In the genomic region with DNA sequence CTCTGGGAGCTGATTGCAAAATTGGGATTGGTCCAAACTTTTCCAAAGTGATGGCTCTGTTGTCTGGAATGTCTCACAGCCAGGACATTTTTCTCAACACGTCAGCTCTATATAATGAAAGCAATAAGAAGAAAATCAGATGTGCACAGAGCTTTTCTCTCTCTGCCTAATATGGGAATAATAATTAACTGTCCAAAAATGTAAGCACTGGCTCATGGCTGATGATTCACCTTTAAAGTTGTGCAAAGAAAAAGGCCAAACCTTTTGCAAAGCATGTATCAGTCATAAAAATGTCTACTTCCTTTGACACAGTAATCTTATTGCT, we compare ENCODE assay signal across 9 cellular contexts. TPM values are rescaled to one million over a fixed set of nuclear protein-coding genes. Genes with fewer than 3 reads are reported as not detected.
DNase-seq lines count a peak whose midpoint lies in the region; ATAC-seq, FAIRE-seq and TF ChIP-seq lines count a peak whose summit lies in the region.
"Had no signal": no experiment of that assay in that cellular context is flagged by ENCODE, and none has a peak within 500 bp of the region (broad histone marks: within the 10 kb centered on the region; RNA-seq: fewer than 3 reads in every experiment).

No MANE protein-coding gene starts in this region.

- H3K9ac ChIP-seq in SK-N-SH: no peak overlapping the region

- POLR2A ChIA-PET in SK-N-SH (lab: Yijun Ruan, JAX): no interaction called here

- no peaks in the 10 kb centered on the region for H3K79me2 ChIP-seq in SK-N-SH (ENCODE audit: insufficient read depth)

- H3K4me3 ChIP-seq in SK-N-SH (ENCODE audit: low read depth in 2 of 2, low read length in 1 of 2) (0 out of 4 replicates have a peak overlapping the region, but pooled peaks of 1 of the 2 experiments have one; percentile 2), fibroblast of villous mesenchyme (ENCODE audit: low read depth, low read length) (peak overlapping the region; percentile 5), tibial nerve (no peak overlapping the region)
- H3K4me3 ChIP-seq: body of pancreas had no signal

- ATAC-seq in HG03045 (IDR thresholded peaks at IDR 0.05; ENCODE audit: unreplicated experiment): no peak
- ATAC-seq in HG02970 (IDR thresholded peaks at IDR 0.05; ENCODE audit: low FRiP score, unreplicated experiment): no peak
- ATAC-seq: body of pancreas had no signal

- TF ChIP-seq EP300 in SK-N-SH (IDR thresholded peaks at IDR 0.05; ENCODE audit: borderline replicate concordance in 1 of 2, low read depth in 1 of 2, low read length in 1 of 2) (peak; percentile 89 to 98), tibial nerve (IDR thresholded peaks at IDR 0.05) (no peak)

- peaks cover 15% of the 10 kb centered on the region for H3F3A ChIP-seq in SK-N-SH (replicated peaks; ENCODE audit: insufficient read depth)

- CTCF ChIA-PET in SK-N-SH (lab: Yijun Ruan, JAX): no interaction called here

- no peak overlapping the region for H2AFZ ChIP-seq in SK-N-SH (ENCODE audit: low read depth)

- TF ChIP-seq POLR2A in H54 (IDR thresholded peaks at IDR 0.05; ENCODE audit: low read depth, low read length) (no peak), tibial nerve (IDR thresholded peaks at IDR 0.05) (no peak)

- H3K27ac ChIP-seq in SK-N-SH (ENCODE audit: low read depth in 2 of 2, low read length in 1 of 2) (peak overlapping the region; percentile 61 to 79), tibial nerve (no peak overlapping the region)

- no peaks in the 10 kb centered on the region for H4K20me1 ChIP-seq in SK-N-SH (ENCODE audit: insufficient read depth)

- 5% methylated on average over 1 of the region's 1 CpG for WGBS in SK-N-SH (ENCODE audit: low lambda C conversion rate)
- 27% methylated on average over 1 of the region's 1 CpG for WGBS in tibial nerve, 2 donors

- FAIRE-seq in H54 (lab: Jason Lieb, UNC): no peak
- FAIRE-seq: G401.6 had no signal

- H3K27me3 ChIP-seq in SK-N-SH (ENCODE audit: insufficient read depth) (no peaks in the 10 kb centered on the region), tibial nerve (no peaks in the 10 kb centered on the region)
- H3K27me3 ChIP-seq: body of pancreas had no signal

- TF ChIP-seq CTCF in SK-N-SH (IDR thresholded peaks at IDR 0.05) (no peak), fibroblast of villous mesenchyme (IDR thresholded peaks at IDR 0.05; ENCODE audit: insufficient read depth, low read depth, low read length) (no peak), tibial nerve (IDR thresholded peaks at IDR 0.05) (no peak)

- H3K36me3 ChIP-seq in SK-N-SH (replicated peaks in 1 of 2; ENCODE audit: control insufficient read depth in 1 of 2, insufficient read depth in 2 of 2, low read length in 1 of 2): no peaks in the 10 kb centered on the region
- H3K36me3 ChIP-seq in tibial nerve: no peaks in the 10 kb centered on the region

- DNase-seq in H54 (ENCODE audit: insufficient read length, low spot score) (peak; percentile 19), SK-N-SH (peak; percentile 7), fibroblast of villous mesenchyme (ENCODE audit: low read depth) (peak; percentile 97), stromal cell of bone marrow (ENCODE audit: low read depth) (peak; percentile 82), tibial nerve (ENCODE audit: low spot score in 2 of 2) (no peak)
- DNase-seq: body of pancreas had no signal

- H3K9me2 ChIP-seq in SK-N-SH: no peaks in the 10 kb centered on the region

- H3K9me3 ChIP-seq in SK-N-SH (no peaks in the 10 kb centered on the region), tibial nerve (no peaks in the 10 kb centered on the region)
- H3K9me3 ChIP-seq: body of pancreas had no signal

- H3K4me1 ChIP-seq in SK-N-SH (ENCODE audit: control insufficient read depth in 1 of 2, insufficient read depth in 2 of 2, low read depth in 1 of 2, low read length in 1 of 2): peaks cover 0 to 10% of the 10 kb centered on the region in 2 experiments; a peak in 2 of 4 replicates
- peaks cover 0 to 5% (median 0%) of the 10 kb centered on the region in 4 donors for H3K4me1 ChIP-seq in tibial nerve

- peak overlapping the region; percentile 69 for H3K4me2 ChIP-seq in SK-N-SH

- TF ChIP-seq RAD21 in SK-N-SH (IDR thresholded peaks at IDR 0.05; ENCODE audit: low read length): no peak; the same call in 1 of the 2 replicates

TF ChIP-seq in SK-N-SH, 30 proteins besides CTCF, POLR2A, EP300 and RAD21 (continues in another document):
- TF ChIP-seq TAF1 (IDR thresholded peaks at IDR 0.05; ENCODE audit: borderline replicate concordance, low read depth, low read length) (peak; percentile 32; the same call in 1 of the 2 replicates), NRF1 (IDR thresholded peaks at IDR 0.05; ENCODE audit: low read depth, low read length) (no peak), POLR2AphosphoS5 (IDR thresholded peaks at IDR 0.05; ENCODE audit: low read depth, low read length) (peak; percentile 94), ZBTB33 (IDR thresholded peaks at IDR 0.05; ENCODE audit: borderline replicate concordance, low read depth) (peak; percentile 72; the same call in 1 of the 2 replicates), CHD2 (IDR thresholded peaks at IDR 0.05; ENCODE audit: low read length, partially characterized antibody) (peak; percentile 43), GATA2 (CRISPR knock-in tag; IDR thresholded peaks at IDR 0.05) (no peak), RXRA (IDR thresholded peaks at IDR 0.05; ENCODE audit: borderline replicate concordance, low read depth) (peak; percentile 66; the same call in 1 of the 2 replicates), MAX (IDR thresholded peaks at IDR 0.05; ENCODE audit: low read depth) (0 out of 2 replicates have a peak, but pooled peaks have one; percentile 62), FOXM1 (IDR thresholded peaks at IDR 0.05; ENCODE audit: low read depth) (peak; percentile 91), NFIC (IDR thresholded peaks at IDR 0.05; ENCODE audit: borderline replicate concordance) (peak; percentile 99), RCOR1 (IDR thresholded peaks at IDR 0.05; ENCODE audit: low read length) (peak; percentile 53; the same call in 1 of the 2 replicates), FOSL2 (IDR thresholded peaks at IDR 0.05; ENCODE audit: borderline replicate concordance, low read depth) (peak; percentile 91), JUND (IDR thresholded peaks at IDR 0.05) (peak; percentile 95), SMC3 (IDR thresholded peaks at IDR 0.05; ENCODE audit: low read depth, low read length) (no peak), FOXJ3 (CRISPR knock-in tag; IDR thresholded peaks at IDR 0.05) (no peak), RFX5 (IDR thresholded peaks at IDR 0.05; ENCODE audit: low read length) (no peak), USF1 (IDR thresholded peaks at IDR 0.05; ENCODE audit: borderline replicate concordance, low read depth) (no peak), GABPA (IDR thresholded peaks at IDR 0.05; ENCODE audit: low read depth) (no peak), ELF1 (IDR thresholded peaks at IDR 0.05) (peak; percentile 14; the same call in 1 of the 2 replicates), YY1 (IDR thresholded peaks at IDR 0.05; ENCODE audit: low read depth) (0 out of 2 replicates have a peak, but pooled peaks have one; percentile 51)
- TF ChIP-seq, protein P1, sequence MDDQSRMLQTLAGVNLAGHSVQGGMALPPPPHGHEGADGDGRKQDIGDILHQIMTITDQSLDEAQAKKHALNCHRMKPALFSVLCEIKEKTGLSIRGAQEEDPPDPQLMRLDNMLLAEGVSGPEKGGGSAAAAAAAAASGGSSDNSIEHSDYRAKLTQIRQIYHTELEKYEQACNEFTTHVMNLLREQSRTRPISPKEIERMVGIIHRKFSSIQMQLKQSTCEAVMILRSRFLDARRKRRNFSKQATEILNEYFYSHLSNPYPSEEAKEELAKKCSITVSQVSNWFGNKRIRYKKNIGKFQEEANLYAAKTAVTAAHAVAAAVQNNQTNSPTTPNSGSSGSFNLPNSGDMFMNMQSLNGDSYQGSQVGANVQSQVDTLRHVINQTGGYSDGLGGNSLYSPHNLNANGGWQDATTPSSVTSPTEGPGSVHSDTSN (IDR thresholded peaks at IDR 0.05): peak; percentile 98

RNA-seq across cellular contexts. Expression of gene ZNF281, which starts 30.4 kb away (rescaled TPM):
- 3.0 and 3.8 TPM in 2 replicates for polyA plus RNA-seq in SK-N-SH (2012; rRNA removed)
- 3.8 and 4.3 TPM in 2 replicates for polyA plus RNA-seq in SK-N-SH (2012; cell fraction: cytosol; rRNA removed)
- polyA plus RNA-seq in SK-N-SH (2012; cell fraction: nucleus; rRNA removed): 2.4 and 5.1 TPM in 2 replicates
- total RNA-seq in fibroblast of villous mesenchyme (47.4 and 48.8 TPM in 2 replicates), tibial nerve (10 to 100 TPM in 1 of 4 donors, 1 to 10 TPM in 3; 8.0 to 12.9 (median 8.9) TPM)

Comparison
In these comparisons a context has a peak if more than half of its experiments do, and no peak if none do; other contexts are left out.
1. DNase-seq: peak in H54 (single experiment), SK-N-SH (single experiment), fibroblast of villous mesenchyme (single experiment) and stromal cell of bone marrow (single experiment); none in tibial nerve (0 of 2).
2. H3K27ac ChIP-seq: peak in SK-N-SH (2 of 2); none in tibial nerve (0 of 4).